In genomic region chr22:43270314-43270908, GRCh38 we compare ENCODE assay signal across 13 cellular contexts.
A peak's percentile ranks its signal among the peaks of the same experiment; 100 is the strongest.
DNase-seq lines count a peak whose midpoint lies in the region; ATAC-seq and TF ChIP-seq lines count a peak whose summit lies in the region.
"Had no signal": no experiment of that assay in that cellular context is flagged by ENCODE, and none has a peak within 500 bp of the region (broad histone marks: within the 10 kb centered on the region; RNA-seq: fewer than 3 reads in every experiment).

No MANE protein-coding gene starts in this region.

- POLR2A ChIA-PET in PC-3 (lab: Charles Lee; ENCODE audit: unreplicated experiment) = no interaction called here

- H3K79me2 ChIP-seq in PC-3 (ENCODE audit: low read length) = no peaks in the 10 kb centered on the region

- H3K9me3 Mint-ChIP-seq in natural killer cell (no peaks in the 10 kb centered on the region), glutamatergic neuron (ENCODE audit: unreplicated experiment) (no peaks in the 10 kb centered on the region)
- H3K9me3 Mint-ChIP-seq: activated naive CD8-positive, alpha-beta T cell treated with anti-CD3 and anti-CD28 coated beads, Interleukin-2, amount 50 U/mL, for 24 hours; naive B cell had no signal

- H3K27ac Mint-ChIP-seq in natural killer cell = peak overlapping the region in 1 of 2 donors; percentile 20
- no peak overlapping the region for H3K27ac Mint-ChIP-seq in glutamatergic neuron (ENCODE audit: unreplicated experiment)
- H3K27ac Mint-ChIP-seq: activated CD8-positive, alpha-beta T cell treated with anti-CD3 and anti-CD28 coated beads, Interleukin-2, amount 10 ng/mL, durations not matched to agents 7 days and 5 days; activated naive CD8-positive, alpha-beta T cell treated with anti-CD3 and anti-CD28 coated beads, Interleukin-2, amount 50 U/mL, for 24 hours; naive B cell had no signal

- DNase-seq in COLO668 (lab: John Stamatoyannopoulos, UW; ENCODE audit: unreplicated experiment) (peak; percentile 34), PC-3 (peak; percentile 14), iPS-NIHi11 (ENCODE audit: low spot score) (peak; percentile 72), natural killer cell (no peak), glutamatergic neuron (no peak)
- DNase-seq: activated CD8-positive, alpha-beta T cell treated with anti-CD3 and anti-CD28 coated beads, Interleukin-2, amount 10 ng/mL, durations not matched to agents 7 days and 5 days; activated naive CD8-positive, alpha-beta T cell treated with anti-CD3 and anti-CD28 coated beads, Interleukin-2, amount 50 U/mL, for 24 hours; naive B cell; NCI-H446 treated with DMSO at 0.1 percent for 48 hours; stimulated activated CD8-positive, alpha-beta memory T cell treated with anti-CD3 and anti-CD28 coated beads, Interleukin-4, amount 100 ng/mL, for 48 hours had no signal

- no peaks in the 10 kb centered on the region for H3K9me2 ChIP-seq in PC-3 (replicated peaks; ENCODE audit: low read length)

- H3F3A ChIP-seq in PC-3 (ENCODE audit: low read length, unreplicated experiment) = no peaks in the 10 kb centered on the region

- H3K4me3 ChIP-seq in PC-3 (ENCODE audit: low read length) = no peak overlapping the region

- H3K9me3 ChIP-seq in PC-3 (ENCODE audit: low read length) = no peaks in the 10 kb centered on the region

- H3K4me1 ChIP-seq in PC-3 (ENCODE audit: insufficient read depth, low read length) = peaks cover 6% of the 10 kb centered on the region; the same call in 1 of the 2 replicates

- no peak overlapping the region for H3K4me2 ChIP-seq in PC-3 (ENCODE audit: low read length)

- H3K27ac ChIP-seq in PC-3 (ENCODE audit: low read length) = no peak overlapping the region

- no peak overlapping the region for H3K4me3 Mint-ChIP-seq in natural killer cell
- no peak overlapping the region for H3K4me3 Mint-ChIP-seq in glutamatergic neuron (ENCODE audit: unreplicated experiment)
- H3K4me3 Mint-ChIP-seq: activated CD8-positive, alpha-beta T cell treated with anti-CD3 and anti-CD28 coated beads, Interleukin-2, amount 10 ng/mL, durations not matched to agents 7 days and 5 days; activated naive CD8-positive, alpha-beta T cell treated with anti-CD3 and anti-CD28 coated beads, Interleukin-2, amount 50 U/mL, for 24 hours had no signal

- no peaks in the 10 kb centered on the region for H4K20me1 ChIP-seq in PC-3 (ENCODE audit: low read length)

- H2AFZ ChIP-seq in PC-3 (ENCODE audit: low read length) = no peak overlapping the region

- H3K27me3 ChIP-seq in PC-3 (ENCODE audit: low read length) = peaks cover 25% of the 10 kb centered on the region

- H3K36me3 Mint-ChIP-seq in natural killer cell (no peaks in the 10 kb centered on the region), glutamatergic neuron (ENCODE audit: unreplicated experiment) (no peaks in the 10 kb centered on the region)
- H3K36me3 Mint-ChIP-seq: naive B cell had no signal

- no peaks in the 10 kb centered on the region for H3K36me3 ChIP-seq in PC-3 (ENCODE audit: low read depth, low read length)

- H3K4me1 Mint-ChIP-seq in natural killer cell (peaks cover 8 to 26% of the 10 kb centered on the region in 2 donors), glutamatergic neuron (ENCODE audit: low read depth, unreplicated experiment) (peaks cover 9% of the 10 kb centered on the region)

- H3K27me3 Mint-ChIP-seq in natural killer cell (ENCODE audit: low read depth in 2 of 2) (peaks cover 0 to 8% of the 10 kb centered on the region in 2 donors), glutamatergic neuron (ENCODE audit: unreplicated experiment) (peaks cover 2% of the 10 kb centered on the region)
- H3K27me3 Mint-ChIP-seq: activated naive CD8-positive, alpha-beta T cell treated with anti-CD3 and anti-CD28 coated beads, Interleukin-2, amount 50 U/mL, for 24 hours had no signal

- intact Hi-C loops in PC-3 (cut with micrococcal nuclease) = no loop called here
- intact Hi-C loops in natural killer cell (cut with micrococcal nuclease) = no loop called here

- BruUV-seq in PC-3 (replicated peaks; lab: Mats Ljungman, UMichigan) = no TSS peak

- peak; percentile 30; the same call in 1 of the 2 replicates for TF ChIP-seq CTCF in PC-3 (conservative IDR thresholded peaks at IDR 0.05; ENCODE audit: low read depth, low read length)
- no peak for TF ChIP-seq CTCF in natural killer cell (IDR thresholded peaks at IDR 0.05)
- no peak for TF ChIP-seq CTCF in glutamatergic neuron (IDR thresholded peaks at IDR 0.05; ENCODE audit: partially characterized antibody, unreplicated experiment)

- CTCF ChIA-PET in PC-3 (lab: Charles Lee) = interaction anchor here (1.3 kb wide), 1 partner anchor 39 kb away, joined by 4 read pairs; no protein-coding TSS in a partner anchor

- peak; percentile 54 for ATAC-seq in GM18511 (IDR thresholded peaks at IDR 0.05; ENCODE audit: unreplicated experiment)
- ATAC-seq in PC-3 = no peak
- no peak for ATAC-seq in GM21529 (IDR thresholded peaks at IDR 0.05; ENCODE audit: unreplicated experiment)
- no peak for ATAC-seq in HG02885 (IDR thresholded peaks at IDR 0.05; ENCODE audit: poor library complexity, unreplicated experiment)
- ATAC-seq in natural killer cell = no peak
- ATAC-seq: activated CD8-positive, alpha-beta T cell treated with anti-CD3 and anti-CD28 coated beads, Interleukin-2, amount 10 ng/mL, durations not matched to agents 7 days and 5 days; activated naive CD8-positive, alpha-beta T cell treated with anti-CD3 and anti-CD28 coated beads, Interleukin-2, amount 50 U/mL, for 24 hours had no signal

- H3K9ac ChIP-seq in PC-3 (ENCODE audit: low read length) = no peak overlapping the region

Comparison
In these comparisons a context has a peak if more than half of its experiments do, and no peak if none do; other contexts are left out.
1. DNase-seq: peak in COLO668 (single experiment), PC-3 (single experiment) and iPS-NIHi11 (single experiment); none in natural killer cell (single experiment) and glutamatergic neuron (single experiment).